Comparison of ENCODE assay signal across 8 cellular contexts in genomic region chr17:8894673-8895578, GRCh38. TPM values are rescaled to one million over a fixed set of nuclear protein-coding genes. Genes with fewer than 3 reads are reported as not detected.
DNase-seq lines count a peak whose midpoint lies in the region; ATAC-seq and TF ChIP-seq lines count a peak whose summit lies in the region.

No MANE protein-coding gene starts in this region.

- H3K27ac Mint-ChIP-seq in CD4-positive, alpha-beta memory T cell = peak overlapping the region; percentile 56 to 98 (median 92)
- H3K27ac Mint-ChIP-seq in activated CD4-positive, alpha-beta memory T cell treated with anti-CD3 and anti-CD28 coated beads for 36 hours = no peak overlapping the region

- POLR2A ChIA-PET in CD4-positive, alpha-beta memory T cell (lab: Charles Lee; ENCODE audit: partially characterized antibody) = interaction anchor here (0.7 to 1.8 kb wide), 6 partner anchors 9 to 71 kb away, joined by 3 to 4 read pairs (median 4); partner anchors contain the start of gene PIK3R5
- POLR2A ChIA-PET in activated CD4-positive, alpha-beta memory T cell treated with anti-CD3 and anti-CD28 coated beads for 36 hours (lab: Charles Lee) = interaction anchor here (1.2 kb wide), 1 partner anchor 29 kb away, joined by 3 read pairs; no protein-coding TSS in a partner anchor

- H3K79me2 ChIP-seq in mesendoderm (ENCODE audit: control insufficient read depth, insufficient read depth, low read length) = no peaks in the 10 kb centered on the region

- peak overlapping the region; percentile 84 for H3K56ac ChIP-seq in mesendoderm (ENCODE audit: low read length)

- no peak overlapping the region for H2BK15ac ChIP-seq in mesendoderm (replicated peaks; ENCODE audit: low read depth)

- H3K9me3 ChIP-seq in CD4-positive, alpha-beta memory T cell (ENCODE audit: control insufficient read depth in 1 of 2, low read length in 2 of 2) = no peaks in the 10 kb centered on the region
- no peaks in the 10 kb centered on the region for H3K9me3 ChIP-seq in thyroid gland

- H3K36me3 ChIP-seq in CD4-positive, alpha-beta memory T cell (ENCODE audit: insufficient read depth, low read length) = peaks cover 60% of the 10 kb centered on the region
- H3K36me3 ChIP-seq in mesendoderm (ENCODE audit: control insufficient read depth, insufficient read depth, low read length) (no peaks in the 10 kb centered on the region), thyroid gland (no peaks in the 10 kb centered on the region)

- intact Hi-C loops in CD4-positive, alpha-beta memory T cell (cut with micrococcal nuclease) = loop anchor here (1.0 kb wide), 1 partner anchor 141 kb away; no protein-coding TSS in a partner anchor
- intact Hi-C loops in activated CD4-positive, alpha-beta memory T cell treated with anti-CD3 and anti-CD28 coated beads for 36 hours (cut with micrococcal nuclease) = loop anchor here (1.0 to 10.0 kb wide), 5 partner anchors 38 to 510 kb away; partner anchors contain the start of genes NDEL1 and RPL26
- intact Hi-C loops in thyroid gland (cut with DNase I) = loop anchor here (5.0 kb wide), 1 partner anchor 143 kb away; no protein-coding TSS in a partner anchor

- H2BK120ac ChIP-seq in mesendoderm (ENCODE audit: low read depth, low read length) = no peak overlapping the region

- H2AK5ac ChIP-seq in mesendoderm (ENCODE audit: low read length) = no peak overlapping the region

- H3K4me3 Mint-ChIP-seq in CD4-positive, alpha-beta memory T cell = peak overlapping the region in 7 of 8 donors; percentile 12 to 44 (median 33)
- no peak overlapping the region for H3K4me3 Mint-ChIP-seq in activated CD4-positive, alpha-beta memory T cell treated with anti-CD3 and anti-CD28 coated beads for 36 hours

- no peak overlapping the region for H4K5ac ChIP-seq in mesendoderm (ENCODE audit: low read length)

- no peak overlapping the region for H3K4ac ChIP-seq in mesendoderm (ENCODE audit: low read depth, low read length)

- no CpG with 5 or more reads among the region's 24 CpGs for WGBS in mesendoderm (ENCODE audit: extremely low coverage, insufficient coverage, low lambda C conversion rate)
- 36% methylated on average over 24 of the region's 24 CpGs for WGBS in thyroid gland, 2 donors

- no peaks in the 10 kb centered on the region for H3K27me3 Mint-ChIP-seq in CD4-positive, alpha-beta memory T cell
- H3K27me3 Mint-ChIP-seq in activated CD4-positive, alpha-beta memory T cell treated with anti-CD3 and anti-CD28 coated beads for 36 hours = no peaks in the 10 kb centered on the region

- ATAC-seq in GM18867 (IDR thresholded peaks at IDR 0.05; ENCODE audit: unreplicated experiment) = no peak

- H3K4me1 Mint-ChIP-seq in CD4-positive, alpha-beta memory T cell = peaks cover 51 to 68% (median 58%) of the 10 kb centered on the region in 4 donors
- peaks cover 64% of the 10 kb centered on the region for H3K4me1 Mint-ChIP-seq in activated CD4-positive, alpha-beta memory T cell treated with anti-CD3 and anti-CD28 coated beads for 36 hours (ENCODE audit: low read depth)

- H3K79me1 ChIP-seq in mesendoderm (ENCODE audit: low read length) = no peaks in the 10 kb centered on the region

- H3K36me3 Mint-ChIP-seq in CD4-positive, alpha-beta memory T cell = peaks cover 62 to 67% of the 10 kb centered on the region in 2 donors
- peaks cover 26% of the 10 kb centered on the region for H3K36me3 Mint-ChIP-seq in activated CD4-positive, alpha-beta memory T cell treated with anti-CD3 and anti-CD28 coated beads for 36 hours

- peak in 4 of 5 donors; percentile 45 to 46 (median 46) for DNase-seq in CD4-positive, alpha-beta memory T cell
- peak; percentile 49 for DNase-seq in H4 (ENCODE audit: low spot score)
- peak; percentile 27 for DNase-seq in NCI-H510A treated with DMSO at 0.1 percent for 48 hours (lab: John Stamatoyannopoulos, UW)
- DNase-seq in activated CD4-positive, alpha-beta memory T cell treated with anti-CD3 and anti-CD28 coated beads for 36 hours = peak; percentile 68
- DNase-seq in epithelial cell of esophagus (ENCODE audit: low read depth) = peak; percentile 56
- DNase-seq in mesendoderm = peak; percentile 83
- peak; percentile 64 to 66 for DNase-seq in thyroid gland

- H3K27me3 ChIP-seq in CD4-positive, alpha-beta memory T cell (ENCODE audit: insufficient read depth, low read length) = no peaks in the 10 kb centered on the region
- H3K27me3 ChIP-seq in mesendoderm (ENCODE audit: insufficient read depth, low read length, poor library complexity) (no peaks in the 10 kb centered on the region), thyroid gland (no peaks in the 10 kb centered on the region)

- H3K27ac ChIP-seq in CD4-positive, alpha-beta memory T cell (ENCODE audit: low read depth, low read length) = no peak overlapping the region
- H3K27ac ChIP-seq in mesendoderm (ENCODE audit: low read depth, low read length) = no peak overlapping the region
- no peak overlapping the region for H3K27ac ChIP-seq in thyroid gland

- H3K18ac ChIP-seq in mesendoderm (ENCODE audit: low read length) = no peak overlapping the region

- CTCF ChIA-PET in CD4-positive, alpha-beta memory T cell (lab: Charles Lee; ENCODE audit: partially characterized antibody) = interaction anchor here (0.7 to 2.7 kb wide), 27 partner anchors 14 to 835 kb away, joined by 3 to 27 read pairs (median 3); partner anchors contain the start of genes PIK3R5 and PIK3R6
- CTCF ChIA-PET in activated CD4-positive, alpha-beta memory T cell treated with anti-CD3 and anti-CD28 coated beads for 36 hours (lab: Charles Lee) = interaction anchor here (0.5 to 5.5 kb wide), 29 partner anchors 11 to 484 kb away, joined by 3 to 38 read pairs (median 4); partner anchors contain the start of gene PIK3R6

- peak overlapping the region; percentile 57 for H3K9ac ChIP-seq in mesendoderm (ENCODE audit: low read length)

- H3K23ac ChIP-seq in mesendoderm (ENCODE audit: low read length) = no peak overlapping the region

- peaks cover 61% of the 10 kb centered on the region for H3K4me1 ChIP-seq in CD4-positive, alpha-beta memory T cell (ENCODE audit: insufficient read depth, low read length)
- no peaks in the 10 kb centered on the region for H3K4me1 ChIP-seq in mesendoderm (ENCODE audit: control insufficient read depth, low read depth, low read length)
- H3K4me1 ChIP-seq in thyroid gland = no peaks in the 10 kb centered on the region

- peak; percentile 83 for TF ChIP-seq CTCF in epithelial cell of esophagus (IDR thresholded peaks at IDR 0.05; ENCODE audit: insufficient read depth, low read depth, low read length, missing control alignments)
- TF ChIP-seq CTCF in thyroid gland (IDR thresholded peaks at IDR 0.05) = peak; percentile 55 to 83 (median 68)

- H4K8ac ChIP-seq in mesendoderm (ENCODE audit: low read depth, low read length) = no peak overlapping the region

- H3K9me3 Mint-ChIP-seq in CD4-positive, alpha-beta memory T cell = peaks cover 0 to 2% (median 0%) of the 10 kb centered on the region in 8 donors
- no peaks in the 10 kb centered on the region for H3K9me3 Mint-ChIP-seq in activated CD4-positive, alpha-beta memory T cell treated with anti-CD3 and anti-CD28 coated beads for 36 hours

- H2BK5ac ChIP-seq in mesendoderm (ENCODE audit: low read length) = no peak overlapping the region

- H3K4me3 ChIP-seq in CD4-positive, alpha-beta memory T cell (ENCODE audit: low read length in 2 of 2) = no peak overlapping the region
- H3K4me3 ChIP-seq in epithelial cell of esophagus (ENCODE audit: low read length) = no peak overlapping the region
- H3K4me3 ChIP-seq in mesendoderm (ENCODE audit: low read length) = no peak overlapping the region
- H3K4me3 ChIP-seq in thyroid gland (replicated peaks in 1 of 3) = no peak overlapping the region

- no peak for TF ChIP-seq POLR2A in thyroid gland (IDR thresholded peaks at IDR 0.05)

- peak overlapping the region; percentile 43 for H3K4me2 ChIP-seq in mesendoderm (ENCODE audit: low read length)

RNA-seq across cellular contexts. Expression of gene PIK3R6, which starts 27.5 kb away (rescaled TPM):
- total RNA-seq in CD4-positive, alpha-beta memory T cell = under 1 TPM; 0.17 to 0.25 TPM
- under 1 TPM; 0.13 to 0.47 TPM for polyA plus RNA-seq in CD4-positive, alpha-beta memory T cell
- not detected in 2 replicates for total RNA-seq in H4 (2014; rRNA removed; shearing (Covaris generic))
- total RNA-seq in activated CD4-positive, alpha-beta memory T cell treated with anti-CD3 and anti-CD28 coated beads for 36 hours = under 1 TPM; 0.63 to 0.71 TPM
- 0.01 TPM for polyA plus RNA-seq in mesendoderm (2013, experiment 1 of 2)
- polyA plus RNA-seq in mesendoderm (2013, experiment 2 of 2) = 0.03 TPM
- total RNA-seq in thyroid gland = under 1 TPM in 1 of 4 donors, not detected in 3; 0.22 TPM

Comparison
In these comparisons a context has a peak if more than half of its experiments do, and no peak if none do; other contexts are left out.
1. DNase-seq: peak in every context shown above with its lines; median percentile 83 in mesendoderm; 68 in activated CD4-positive, alpha-beta memory T cell treated with anti-CD3 and anti-CD28 coated beads for 36 hours; 65 in thyroid gland; 56 in epithelial cell of esophagus; 49 in H4; 46 in CD4-positive, alpha-beta memory T cell; 27 in NCI-H510A treated with DMSO at 0.1 percent for 48 hours.